ENCODE assay signal across 33 cellular contexts in the genomic region with DNA sequence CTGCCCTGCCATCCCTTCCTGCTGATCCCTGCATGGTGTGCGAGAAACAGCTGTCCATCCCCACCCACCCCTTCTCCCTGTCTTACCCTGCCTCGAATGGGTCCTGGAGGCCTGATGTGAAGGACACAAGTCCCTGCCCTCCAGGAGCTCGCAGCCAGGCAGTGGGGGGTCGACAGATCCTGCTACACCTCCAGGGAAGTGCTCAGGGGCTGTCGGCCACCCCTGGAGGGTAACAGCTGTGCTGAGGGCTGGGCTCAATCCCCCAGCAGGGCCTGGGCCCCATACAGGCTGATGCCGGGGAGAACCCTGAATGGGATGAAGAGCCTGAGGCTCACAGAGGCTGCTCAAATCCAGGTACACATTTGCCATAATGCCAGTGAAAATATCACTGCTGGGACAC. TPM values are rescaled to one million over a fixed set of nuclear protein-coding genes. Genes with fewer than 3 reads are reported as not detected.
"Had no signal": no experiment of that assay in that cellular context is flagged by ENCODE, and none has a peak within 500 bp of the region (broad histone marks: within the 10 kb centered on the region; RNA-seq: fewer than 3 reads in every experiment).

No MANE protein-coding gene starts in this region.

- H3K9me3 ChIP-seq: lower lobe of right lung, right lobe of liver, uterus had no signal

- ATAC-seq: left lobe of liver; lower lobe of right lung; natural killer cell; right lobe of liver; stimulated activated memory B cell treated with anti-CD40 and anti-IgM and Interleukin-4, amounts not matched to agents 10 μg/mL and 1 μg/mL and 100 μg/mL, for 72 hours; stimulated activated naive CD8-positive, alpha-beta T cell treated with anti-CD3 and anti-CD28 coated beads, Interleukin-15, amount 100 ng/mL, for 72 hours had no signal

- H3K27me3 ChIP-seq: ovary had no signal

- H3K4me3 Mint-ChIP-seq: mesothelial cell of epicardium; nephron progenitor cell; stimulated activated memory B cell treated with anti-CD40 and anti-IgM and Interleukin-4, amounts not matched to agents 10 μg/mL and 1 μg/mL and 100 μg/mL, for 72 hours; stimulated activated naive CD8-positive, alpha-beta T cell treated with anti-CD3 and anti-CD28 coated beads, Interleukin-15, amount 100 ng/mL, for 72 hours; type B pancreatic cell had no signal

- H2AFZ ChIP-seq: neural progenitor cell had no signal

- H3K4me1 ChIP-seq: right lobe of liver had no signal

- H3K27ac ChIP-seq: lower lobe of right lung, neural progenitor cell, ovary, right atrium auricular region, right lobe of liver, tibial nerve, uterus had no signal

- H3K36me3 Mint-ChIP-seq: mesothelial cell of epicardium; neural progenitor cell; stimulated activated memory B cell treated with anti-CD40 and anti-IgM and Interleukin-4, amounts not matched to agents 10 μg/mL and 1 μg/mL and 100 μg/mL, for 72 hours; type B pancreatic cell had no signal

- H3K36me3 ChIP-seq: lower lobe of right lung, neural progenitor cell, ovary, right atrium auricular region, right lobe of liver, tibial nerve, uterus had no signal

- H3K4me2 ChIP-seq: neural progenitor cell, smooth muscle cell had no signal

- DNase-seq: islet precursor cell; lower lobe of right lung; mesendoderm; naive B cell; natural killer cell; nephron progenitor cell; ovary; right lobe of liver; stimulated activated CD4-positive, alpha-beta T cell treated with anti-CD3 and anti-CD28 coated beads, Interleukin-1b, Interleukin-23, amount 100 ng/mL, for 48 hours; stimulated activated CD4-positive, alpha-beta T cell treated with anti-CD3 and anti-CD28 coated beads, Interleukin-2, amount 100 ng/mL, for 48 hours; stimulated activated CD4-positive, alpha-beta T cell treated with anti-CD3 and anti-CD28 coated beads, Interleukin-4, amount 100 ng/mL, for 4 hours; stimulated activated CD8-positive, alpha-beta memory T cell treated with anti-CD3 and anti-CD28 coated beads, Interleukin-4, amount 100 ng/mL, for 48 hours; stimulated activated naive CD4-positive, alpha-beta T cell treated with Interleukin-2 at 50 U/mL for 16 hours; stimulated activated naive CD8-positive, alpha-beta T cell treated with anti-CD3 and anti-CD28 coated beads, Interleukin-15, amount 100 ng/mL, for 72 hours; substantia nigra; uterus had no signal

- H3K9ac ChIP-seq: neural progenitor cell had no signal

- H3K9me3 Mint-ChIP-seq: mesothelial cell of epicardium; natural killer cell; stimulated activated naive CD8-positive, alpha-beta T cell treated with anti-CD3 and anti-CD28 coated beads, Interleukin-15, amount 100 ng/mL, for 72 hours; type B pancreatic cell had no signal

- H3K4me3 ChIP-seq: lower lobe of right lung, neural progenitor cell, ovary, right atrium auricular region, right lobe of liver, smooth muscle cell, tibial nerve, uterus had no signal

- H3K27ac Mint-ChIP-seq: mesothelial cell of epicardium; naive B cell; natural killer cell; nephron progenitor cell; neural progenitor cell; progenitor cell of endocrine pancreas; stimulated activated memory B cell treated with anti-CD40 and anti-IgM and Interleukin-4, amounts not matched to agents 10 μg/mL and 1 μg/mL and 100 μg/mL, for 72 hours; stimulated activated naive CD8-positive, alpha-beta T cell treated with anti-CD3 and anti-CD28 coated beads, Interleukin-15, amount 100 ng/mL, for 72 hours; type B pancreatic cell had no signal

RNA-seq across cellular contexts. Expression of gene HMX1, which starts 17.6 kb away (rescaled TPM):
- total RNA-seq: kidney epithelial cell, left lobe of liver, liver, lower lobe of right lung, mononuclear cell, natural killer cell, omental fat pad, ovary, pulmonary artery endothelial cell, renal cortical epithelial cell, right atrium auricular region, right lobe of liver, skeletal muscle tissue, smooth muscle cell, ureter had no signal
- polyA plus RNA-seq: liver, ovary, smooth muscle cell had no signal
